In genomic region chr2:19879115-19879514, GRCh38 we compare ENCODE assay signal across 24 cellular contexts.
"Had no signal": no experiment of that assay in that cellular context is flagged by ENCODE, and none has a peak within 500 bp of the region (broad histone marks: within the 10 kb centered on the region; RNA-seq: fewer than 3 reads in every experiment).

No MANE protein-coding gene starts in this region.

- DNase-seq: activated CD4-positive, alpha-beta memory T cell treated with anti-CD3 and anti-CD28 coated beads, Interleukin-2, amount 10 ng/mL, durations not matched to agents 7 days and 5 days; activated CD4-positive, alpha-beta T cell treated with anti-CD3 and anti-CD28 coated beads for 48 hours; activated gamma-delta T cell; cerebellar nuclear complex; effector memory CD4-positive, alpha-beta T cell; foreskin melanocyte; kidney; left ventricle myocardium superior; mucosa of descending colon; naive thymus-derived CD4-positive, alpha-beta T cell; SJCRH30; stimulated activated CD4-positive, alpha-beta T cell treated with anti-CD3 and anti-CD28 coated beads, Interleukin-12 subunit alpha, Interleukin-12 subunit beta, amount 100 ng/mL, for 4 hours; stimulated activated CD4-positive, alpha-beta T cell treated with anti-CD3 and anti-CD28 coated beads, Interleukin-1b, Interleukin-23, amount 100 ng/mL, for 48 hours; stimulated activated naive CD8-positive, alpha-beta T cell treated with anti-CD3 and anti-CD28 coated beads, Interleukin-15, Interleukin-2, amounts not matched to agents 100 U/mL and 50 U/mL, for 24 hours; substantia nigra; transverse colon; WERI-Rb-1 had no signal

- H3K4me1 Mint-ChIP-seq: activated CD4-positive, alpha-beta memory T cell treated with anti-CD3 and anti-CD28 coated beads, Interleukin-2, amount 10 ng/mL, durations not matched to agents 7 days and 5 days; memory B cell had no signal

- H3K36me3 ChIP-seq: adrenal gland, breast epithelium, SJCRH30, transverse colon, WERI-Rb-1 had no signal

- H3K27ac ChIP-seq: adrenal gland, breast epithelium, neutrophil, SJCRH30, transverse colon, WERI-Rb-1 had no signal

- H3K27me3 Mint-ChIP-seq: activated CD4-positive, alpha-beta memory T cell treated with anti-CD3 and anti-CD28 coated beads, Interleukin-2, amount 10 ng/mL, durations not matched to agents 7 days and 5 days; dendritic cell treated with granulocyte-macrophage colony-stimulating factor and Interleukin-4, amounts not matched to agents 40 ng/mL and 50 ng/mL, for 4 days; memory B cell; naive thymus-derived CD4-positive, alpha-beta T cell had no signal

- H3K4me1 ChIP-seq: adrenal gland, breast epithelium, SJCRH30, transverse colon had no signal

- H3K9me3 Mint-ChIP-seq: activated CD4-positive, alpha-beta memory T cell treated with anti-CD3 and anti-CD28 coated beads, Interleukin-2, amount 10 ng/mL, durations not matched to agents 7 days and 5 days; activated naive CD4-positive, alpha-beta T cell treated with anti-CD3 and anti-CD28 coated beads, Interleukin-2, amount 50 U/mL, for 72 hours; dendritic cell treated with granulocyte-macrophage colony-stimulating factor and Interleukin-4, amounts not matched to agents 40 ng/mL and 50 ng/mL, for 4 days; memory B cell; T-helper 1 cell treated with Interleukin-12 subunit alpha and Interleukin-12 subunit beta and Interleukin-4 antibody, amounts not matched to agents 30 μg/mL and 1 μg/mL, for 36 hours had no signal

- H3K27me3 ChIP-seq: adrenal gland, breast epithelium, SJCRH30, transverse colon had no signal

- H3K36me3 Mint-ChIP-seq: activated naive CD4-positive, alpha-beta T cell treated with anti-CD3 and anti-CD28 coated beads, Interleukin-2, amount 50 U/mL, for 72 hours had no signal

- H3K4me3 Mint-ChIP-seq: activated CD4-positive, alpha-beta memory T cell treated with anti-CD3 and anti-CD28 coated beads, Interleukin-2, amount 10 ng/mL, durations not matched to agents 7 days and 5 days; dendritic cell treated with granulocyte-macrophage colony-stimulating factor and Interleukin-4, amounts not matched to agents 40 ng/mL and 50 ng/mL, for 4 days; memory B cell; naive thymus-derived CD4-positive, alpha-beta T cell; T-helper 1 cell treated with Interleukin-12 subunit alpha and Interleukin-12 subunit beta and Interleukin-4 antibody, amounts not matched to agents 30 μg/mL and 1 μg/mL, for 36 hours had no signal

- ATAC-seq: activated naive CD4-positive, alpha-beta T cell treated with anti-CD3 and anti-CD28 coated beads, Interleukin-2, amount 50 U/mL, for 72 hours; left ventricle myocardium superior; mucosa of descending colon; naive thymus-derived CD4-positive, alpha-beta T cell; stimulated activated naive CD8-positive, alpha-beta T cell treated with anti-CD3 and anti-CD28 coated beads, Interleukin-15, Interleukin-2, amounts not matched to agents 100 U/mL and 50 U/mL, for 24 hours had no signal

- H3K4me3 ChIP-seq: adrenal gland, breast epithelium, mucosa of descending colon, SJCRH30, transverse colon had no signal

- H3K9me3 ChIP-seq: adrenal gland, breast epithelium, mucosa of descending colon, neutrophil, SJCRH30, transverse colon had no signal

- H3K27ac Mint-ChIP-seq: activated CD4-positive, alpha-beta memory T cell treated with anti-CD3 and anti-CD28 coated beads, Interleukin-2, amount 10 ng/mL, durations not matched to agents 7 days and 5 days; activated naive CD4-positive, alpha-beta T cell treated with anti-CD3 and anti-CD28 coated beads, Interleukin-2, amount 50 U/mL, for 72 hours; dendritic cell treated with granulocyte-macrophage colony-stimulating factor and Interleukin-4, amounts not matched to agents 40 ng/mL and 50 ng/mL, for 4 days; memory B cell; T-helper 1 cell treated with Interleukin-12 subunit alpha and Interleukin-12 subunit beta and Interleukin-4 antibody, amounts not matched to agents 30 μg/mL and 1 μg/mL, for 36 hours had no signal
